18 cellular contexts compared by ENCODE assay signal in the genomic region with DNA sequence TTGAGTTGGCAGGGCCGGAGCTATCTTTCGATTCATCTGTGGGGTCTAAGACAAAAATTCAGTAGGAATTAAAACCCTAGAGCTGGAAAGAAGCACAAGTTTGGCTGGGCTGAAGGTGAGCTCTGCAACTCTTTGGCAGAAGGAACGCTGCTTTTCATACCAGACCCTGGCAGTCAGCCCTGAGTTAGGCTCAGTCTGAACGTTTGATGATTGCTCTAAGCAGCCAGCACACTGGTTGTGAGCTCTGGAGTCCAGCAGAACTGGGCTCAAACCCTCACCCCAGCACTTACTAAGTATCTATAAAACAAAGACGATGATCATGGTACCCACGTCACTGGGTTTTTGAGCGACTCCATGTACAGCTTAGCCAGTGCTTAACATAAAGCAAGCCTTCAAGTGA.
DNase-seq lines count a peak whose midpoint lies in the region; TF ChIP-seq lines count a peak whose summit lies in the region.
"Had no signal": no experiment of that assay in that cellular context is flagged by ENCODE, and none has a peak within 500 bp of the region (broad histone marks: within the 10 kb centered on the region; RNA-seq: fewer than 3 reads in every experiment).

No MANE protein-coding gene starts in this region.

- H3K27me3 ChIP-seq in muscle layer of colon (ENCODE audit: control insufficient read depth in 1 of 2, insufficient read depth in 2 of 2, low read length in 2 of 2): no peaks in the 10 kb centered on the region
- no peaks in the 10 kb centered on the region for H3K27me3 ChIP-seq in rectal smooth muscle tissue (ENCODE audit: control insufficient read depth, insufficient read depth, low read length)
- H3K27me3 ChIP-seq: BLaER1 treated with 17β-estradiol and CSF1 and Interleukin-3, amounts not matched to agents 10 nM and 100 nM had no signal

- H3K4me3 ChIP-seq in fibroblast of the aortic adventitia (ENCODE audit: low read depth, low read length) (no peak overlapping the region), muscle layer of colon (ENCODE audit: low read depth in 1 of 2, low read length in 2 of 2) (no peak overlapping the region), rectal smooth muscle tissue (ENCODE audit: low read length) (no peak overlapping the region)
- H3K4me3 ChIP-seq: BLaER1 treated with 17β-estradiol and CSF1 and Interleukin-3, amounts not matched to agents 10 nM and 100 nM; GM12878 had no signal

- H3K9ac ChIP-seq in muscle layer of colon (ENCODE audit: low read length) (no peak overlapping the region), rectal smooth muscle tissue (ENCODE audit: low read length) (no peak overlapping the region)
- H3K9ac ChIP-seq: BLaER1 treated with 17β-estradiol and CSF1 and Interleukin-3, amounts not matched to agents 10 nM and 100 nM had no signal

- peaks cover 51% of the 10 kb centered on the region for H3K4me1 ChIP-seq in muscle layer of colon (ENCODE audit: insufficient read depth, low read length)
- peaks cover 36% of the 10 kb centered on the region for H3K4me1 ChIP-seq in rectal smooth muscle tissue (ENCODE audit: control insufficient read depth, insufficient read depth, low read length)

- TF ChIP-seq CTCF in fibroblast of the aortic adventitia (IDR thresholded peaks at IDR 0.05; ENCODE audit: insufficient read depth, low read length): no peak

- H3K9me3 ChIP-seq in muscle layer of colon (ENCODE audit: low read length): no peaks in the 10 kb centered on the region
- H3K9me3 ChIP-seq: BLaER1 treated with 17β-estradiol and CSF1 and Interleukin-3, amounts not matched to agents 10 nM and 100 nM; Caco-2 had no signal

- DNase-seq in Ammon's horn (ENCODE audit: low spot score) (peak; percentile 48), fibroblast of the aortic adventitia (ENCODE audit: low read depth) (peak; percentile 15), NCI-H187 treated with DMSO at 0.1 percent for 48 hours (lab: John Stamatoyannopoulos, UW) (no peak), NCI-H128 (lab: John Stamatoyannopoulos, UW; ENCODE audit: unreplicated experiment) (no peak), middle frontal gyrus (ENCODE audit: extremely low spot score, low spot score) (no peak), midbrain (lab: John Stamatoyannopoulos, UW) (no peak)
- DNase-seq: 8988T; ACHN; Caco-2; Calu3; CD4-positive, alpha-beta T cell; CD8-positive, alpha-beta T cell; DMS79 treated with DMSO at 0.1 percent for 48 hours had no signal

- H3K27ac ChIP-seq in muscle layer of colon (ENCODE audit: low read depth, low read length): peak overlapping the region; percentile 14
- peak overlapping the region; percentile 69 for H3K27ac ChIP-seq in rectal smooth muscle tissue (ENCODE audit: low read depth, low read length)
- H3K27ac ChIP-seq: BLaER1 treated with 17β-estradiol and CSF1 and Interleukin-3, amounts not matched to agents 10 nM and 100 nM; C4-2B had no signal

- H3K36me3 ChIP-seq in muscle layer of colon (ENCODE audit: insufficient read depth, low read length) (peaks cover 100% of the 10 kb centered on the region), rectal smooth muscle tissue (ENCODE audit: control insufficient read depth, insufficient read depth, low read length) (peaks cover 60% of the 10 kb centered on the region)

Comparison
In these comparisons a context has a peak if more than half of its experiments do, and no peak if none do; other contexts are left out.
1. DNase-seq: peak in Ammon's horn (single experiment) and fibroblast of the aortic adventitia (single experiment); none in NCI-H187 treated with DMSO at 0.1 percent for 48 hours (single experiment), NCI-H128 (single experiment), middle frontal gyrus (single experiment) and midbrain (single experiment).